13 cellular contexts compared by ENCODE assay signal in the genomic region with DNA sequence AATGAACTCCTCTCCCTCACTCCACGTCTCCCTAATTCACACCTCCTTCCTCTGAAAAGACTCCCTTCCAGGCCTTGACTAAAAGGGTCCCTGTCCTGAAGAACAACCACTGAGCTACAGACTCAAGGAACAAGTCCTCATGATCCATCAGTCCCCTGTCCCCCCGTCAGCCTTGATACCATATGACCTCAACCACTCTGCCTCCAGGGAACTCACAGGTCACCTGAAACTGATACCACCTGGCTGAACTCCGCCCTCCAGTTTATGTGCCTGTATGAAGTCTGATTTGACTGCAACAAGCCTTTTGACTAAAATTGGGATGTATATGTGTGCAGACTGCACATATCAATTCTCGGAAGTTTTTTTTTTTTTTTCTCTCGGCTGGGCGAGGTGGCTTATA.
DNase-seq lines count a peak whose midpoint lies in the region; ATAC-seq and TF ChIP-seq lines count a peak whose summit lies in the region.
"Had no signal": no experiment of that assay in that cellular context is flagged by ENCODE, and none has a peak within 500 bp of the region (broad histone marks: within the 10 kb centered on the region; RNA-seq: fewer than 3 reads in every experiment).

No MANE protein-coding gene starts in this region.

- H3K27me3 Mint-ChIP-seq in activated naive CD8-positive, alpha-beta T cell = no peaks in the 10 kb centered on the region
- H3K27me3 Mint-ChIP-seq in natural killer cell treated with Interleukin-12 subunit alpha and Interleukin-12 subunit beta and Interleukin-15 and Interleukin-18, amount 100 ng/mL, for 72 hours = peaks cover 0 to 9% of the 10 kb centered on the region in 2 donors
- H3K27me3 Mint-ChIP-seq in CD4-positive, alpha-beta T cell = no peaks in the 10 kb centered on the region

- POLR2A ChIA-PET in CD4-positive, alpha-beta T cell (lab: Charles Lee) = interaction anchor here (1.2 kb wide), 1 partner anchor 48 kb away, joined by 3 read pairs; no protein-coding TSS in a partner anchor

- no peaks in the 10 kb centered on the region for H3K9me3 ChIP-seq in CD4-positive, alpha-beta T cell (ENCODE audit: control insufficient read depth, low read length)

- H3K27ac ChIP-seq in CD4-positive, alpha-beta T cell (ENCODE audit: low read depth, low read length) = no peak overlapping the region
- H3K27ac ChIP-seq: cardiac muscle cell, SK-N-MC had no signal

- intact Hi-C loops in CD4-positive, alpha-beta T cell (cut with DNase I, micrococcal nuclease) = no loop called here

- H3K36me3 Mint-ChIP-seq in activated naive CD8-positive, alpha-beta T cell = no peaks in the 10 kb centered on the region
- H3K36me3 Mint-ChIP-seq in natural killer cell treated with Interleukin-12 subunit alpha and Interleukin-12 subunit beta and Interleukin-15 and Interleukin-18, amount 100 ng/mL, for 72 hours = no peaks in the 10 kb centered on the region
- no peaks in the 10 kb centered on the region for H3K36me3 Mint-ChIP-seq in CD4-positive, alpha-beta T cell (ENCODE audit: low read depth)

- peak overlapping the region; percentile 5 for H3K4me3 Mint-ChIP-seq in activated naive CD8-positive, alpha-beta T cell
- H3K4me3 Mint-ChIP-seq in natural killer cell treated with Interleukin-12 subunit alpha and Interleukin-12 subunit beta and Interleukin-15 and Interleukin-18, amount 100 ng/mL, for 72 hours = no peak overlapping the region
- no peak overlapping the region for H3K4me3 Mint-ChIP-seq in CD4-positive, alpha-beta T cell

- no peaks in the 10 kb centered on the region for H3K27me3 ChIP-seq in CD4-positive, alpha-beta T cell (ENCODE audit: control insufficient read depth, insufficient read depth, low read length)
- H3K27me3 ChIP-seq: cardiac muscle cell had no signal

- H3K27ac Mint-ChIP-seq in activated naive CD8-positive, alpha-beta T cell = peak overlapping the region; percentile 19
- H3K27ac Mint-ChIP-seq in natural killer cell treated with Interleukin-12 subunit alpha and Interleukin-12 subunit beta and Interleukin-15 and Interleukin-18, amount 100 ng/mL, for 72 hours = no peak overlapping the region
- H3K27ac Mint-ChIP-seq in CD4-positive, alpha-beta T cell = no peak overlapping the region

- ATAC-seq in GM19463 (IDR thresholded peaks at IDR 0.05; ENCODE audit: unreplicated experiment) (peak; percentile 31), HG03095 (IDR thresholded peaks at IDR 0.05; ENCODE audit: unreplicated experiment) (peak; percentile 44)
- no peak for ATAC-seq in natural killer cell treated with Interleukin-12 subunit alpha and Interleukin-12 subunit beta and Interleukin-15 and Interleukin-18, amount 100 ng/mL, for 72 hours
- no peak for ATAC-seq in CD4-positive, alpha-beta T cell (ENCODE audit: poor library complexity)

- no peaks in the 10 kb centered on the region for H3K9me3 Mint-ChIP-seq in activated naive CD8-positive, alpha-beta T cell (ENCODE audit: low read depth)
- H3K9me3 Mint-ChIP-seq in natural killer cell treated with Interleukin-12 subunit alpha and Interleukin-12 subunit beta and Interleukin-15 and Interleukin-18, amount 100 ng/mL, for 72 hours = no peaks in the 10 kb centered on the region
- no peaks in the 10 kb centered on the region for H3K9me3 Mint-ChIP-seq in CD4-positive, alpha-beta T cell

- peak; percentile 33 for DNase-seq in GM10266 (ENCODE audit: extremely low spot score)
- no peak for DNase-seq in OCI-M2 (lab: John Stamatoyannopoulos, UW; ENCODE audit: unreplicated experiment)
- DNase-seq in natural killer cell treated with Interleukin-12 subunit alpha and Interleukin-12 subunit beta and Interleukin-15 and Interleukin-18, amount 100 ng/mL, for 72 hours (ENCODE audit: low spot score) = no peak
- no peak for DNase-seq in CD4-positive, alpha-beta T cell
- DNase-seq in ecto neural progenitor cell (ENCODE audit: low spot score) = no peak
- DNase-seq: activated effector memory CD4-positive, alpha-beta T cell treated with anti-CD3 and anti-CD28 coated beads, Interleukin-2, amount 50 U/mL, for 16 hours; NCI-H1417; NCI-H774 had no signal

- H3K4me1 Mint-ChIP-seq in activated naive CD8-positive, alpha-beta T cell (ENCODE audit: low read depth) = peaks cover 44% of the 10 kb centered on the region
- H3K4me1 Mint-ChIP-seq in natural killer cell treated with Interleukin-12 subunit alpha and Interleukin-12 subunit beta and Interleukin-15 and Interleukin-18, amount 100 ng/mL, for 72 hours (ENCODE audit: low read depth in 2 of 2) = peaks cover 20 to 24% of the 10 kb centered on the region in 2 donors
- peaks cover 44% of the 10 kb centered on the region for H3K4me1 Mint-ChIP-seq in CD4-positive, alpha-beta T cell (ENCODE audit: low read depth)

- TF ChIP-seq CTCF in GM10266 (IDR thresholded peaks at IDR 0.05; ENCODE audit: control insufficient read depth, insufficient read depth, low read depth, missing control alignments) = no peak
- no peak for TF ChIP-seq CTCF in CD4-positive, alpha-beta T cell (IDR thresholded peaks at IDR 0.05)

- CTCF ChIA-PET in CD4-positive, alpha-beta T cell (lab: Charles Lee) = no interaction called here

Comparison
In these comparisons a context has a peak if more than half of its experiments do, and no peak if none do; other contexts are left out.
1. ATAC-seq: peak in GM19463 (single experiment) and HG03095 (single experiment); none in natural killer cell treated with Interleukin-12 subunit alpha and Interleukin-12 subunit beta and Interleukin-15 and Interleukin-18, amount 100 ng/mL, for 72 hours (0 of 2) and CD4-positive, alpha-beta T cell (single experiment).